Comparison of ENCODE assay signal across 22 cellular contexts in the genomic region with DNA sequence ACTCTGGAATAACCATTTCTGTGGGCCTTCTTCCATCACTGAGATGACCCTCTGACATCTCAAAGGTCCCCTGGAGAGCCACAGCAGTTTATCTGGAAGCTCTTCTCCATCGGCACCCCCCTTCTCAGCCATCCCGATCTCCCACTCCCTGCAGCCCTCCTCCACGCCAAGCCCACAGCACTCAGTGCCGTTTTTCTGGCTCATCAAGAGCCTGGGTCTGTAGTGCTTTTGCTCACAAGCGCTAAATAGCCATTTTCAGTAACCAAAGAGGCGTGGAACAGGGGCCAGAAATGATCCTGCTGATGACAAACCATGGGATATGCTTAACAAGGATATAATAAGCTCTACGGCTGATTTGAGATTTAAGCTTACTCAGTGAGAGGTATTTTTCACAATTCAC.
"Had no signal": no experiment of that assay in that cellular context is flagged by ENCODE, and none has a peak within 500 bp of the region (broad histone marks: within the 10 kb centered on the region; RNA-seq: fewer than 3 reads in every experiment).

No MANE protein-coding gene starts in this region.

- H3K4me1 ChIP-seq: gastrocnemius medialis, left lung, lower lobe of right lung had no signal

- H3K9me3 Mint-ChIP-seq: mesothelial cell of epicardium had no signal

- DNase-seq: effector CD4-positive, alpha-beta T cell; effector memory CD4-positive, alpha-beta T cell; erythroblast; esophagus squamous epithelium; foreskin fibroblast; foreskin melanocyte; gastrocnemius medialis; glutamatergic neuron; head of caudate nucleus; heart right ventricle; hippocampal formation; left cardiac atrium; left lung; left ventricle myocardium superior; lower lobe of right lung; mesenchymal stem cell; mucosa of descending colon had no signal

- H3K36me3 Mint-ChIP-seq: mesothelial cell of epicardium had no signal

- H3K4me3 Mint-ChIP-seq: dendritic cell treated with granulocyte-macrophage colony-stimulating factor and Interleukin-4, amounts not matched to agents 40 ng/mL and 50 ng/mL, for 4 days; mesothelial cell of epicardium had no signal

- H3K9me3 ChIP-seq: esophagus squamous epithelium, gastrocnemius medialis, heart right ventricle, left lung, lower lobe of right lung, mucosa of descending colon had no signal

- H3K27ac ChIP-seq: coronary artery, epithelial cell of prostate, esophagus squamous epithelium, gastrocnemius medialis, heart right ventricle, left lung, lower lobe of right lung had no signal

- H3K27ac Mint-ChIP-seq: dendritic cell treated with granulocyte-macrophage colony-stimulating factor and Interleukin-4, amounts not matched to agents 40 ng/mL and 50 ng/mL, for 4 days; mesothelial cell of epicardium had no signal

- H3K27me3 ChIP-seq: esophagus squamous epithelium, gastrocnemius medialis, heart right ventricle, left lung had no signal

- ATAC-seq: esophagus mucosa, gastrocnemius medialis, heart right ventricle, left cardiac atrium, left lung, left ventricle myocardium superior, lower lobe of right lung, mucosa of descending colon had no signal

- H3K36me3 ChIP-seq: left lung, lower lobe of right lung had no signal

- H3K27me3 Mint-ChIP-seq: dendritic cell treated with granulocyte-macrophage colony-stimulating factor and Interleukin-4, amounts not matched to agents 40 ng/mL and 50 ng/mL, for 4 days had no signal

- H3K4me3 ChIP-seq: coronary artery, esophagus squamous epithelium, gastrocnemius medialis, heart right ventricle, left lung, lower lobe of right lung, mucosa of descending colon had no signal
